Comparison of ENCODE assay signal across 8 cellular contexts in the genomic region with DNA sequence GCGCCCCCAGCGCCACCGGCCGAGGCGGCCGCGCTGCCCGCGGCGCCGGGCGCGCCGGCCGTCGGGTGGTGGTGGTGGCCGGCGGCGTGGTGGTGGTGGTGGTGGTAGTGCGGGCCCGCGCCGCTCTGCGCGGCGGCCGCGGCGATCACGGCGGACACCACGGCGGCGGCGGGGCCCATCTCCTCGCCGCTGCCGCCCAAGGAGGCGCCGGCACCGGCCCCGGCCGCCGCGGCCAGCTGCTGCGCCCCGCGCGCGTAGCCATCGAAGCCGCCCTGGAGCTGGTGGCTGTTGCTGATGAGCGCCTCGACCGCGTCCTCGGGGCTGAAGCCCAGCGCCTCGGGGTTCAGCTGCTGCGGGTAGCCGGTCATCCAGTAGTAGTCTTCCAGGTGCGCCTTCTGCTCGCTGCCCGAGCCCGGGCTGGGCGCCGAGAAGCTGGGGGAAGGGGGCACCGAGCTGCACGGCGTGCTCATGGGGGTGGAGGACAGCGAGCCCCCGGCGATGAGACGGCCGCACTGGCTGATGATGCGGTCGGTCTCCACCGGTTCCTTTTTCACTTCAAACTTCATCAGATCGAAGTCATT. TPM values are rescaled to one million over a fixed set of nuclear protein-coding genes. Genes with fewer than 3 reads are reported as not detected.
DNase-seq lines count a peak whose midpoint lies in the region; ATAC-seq and TF ChIP-seq lines count a peak whose summit lies in the region.

No MANE protein-coding gene starts in this region.

- TF ChIP-seq CTCF in astrocyte of the spinal cord (IDR thresholded peaks at IDR 0.05; ENCODE audit: low read depth, low read length): no peak

- ATAC-seq in GM21529 (IDR thresholded peaks at IDR 0.05; ENCODE audit: unreplicated experiment): no peak

- H3K4me3 ChIP-seq in astrocyte of the spinal cord (ENCODE audit: low read depth, low read length): peak overlapping the region; percentile 61

- DNase-seq in AG08396 (ENCODE audit: low spot score): peak; percentile 55
- peak; percentile 2 for DNase-seq in M059J (ENCODE audit: low read depth)
- no peak for DNase-seq in astrocyte of the spinal cord (ENCODE audit: low read depth, low spot score)
- peak; percentile 30 for DNase-seq in iPS-NIHi7 (ENCODE audit: extremely low spot score)
- peak; percentile 53 for DNase-seq in stimulated activated CD8-positive, alpha-beta memory T cell treated with anti-CD3 and anti-CD28 coated beads, Interleukin-4, amount 100 ng/mL, for 48 hours
- no peak for DNase-seq in NCI-H1105 (lab: John Stamatoyannopoulos, UW)
- DNase-seq in DMS79 (lab: John Stamatoyannopoulos, UW): no peak

- in situ Hi-C loops in astrocyte of the spinal cord (cut with HindIII; ENCODE audit: low sequenced_read_pairs): no loop called here

RNA-seq across cellular contexts. Expression of a gene that starts 1.2 kb away (rescaled TPM):
- total RNA-seq in M059J (2014; rRNA removed; shearing (Covaris generic)): 0.39 TPM in 1 of 2 replicates, not detected in the other

Comparison
In these comparisons a context has a peak if more than half of its experiments do, and no peak if none do; other contexts are left out.
1. DNase-seq: peak in AG08396 (single experiment), M059J (single experiment), iPS-NIHi7 (single experiment) and stimulated activated CD8-positive, alpha-beta memory T cell treated with anti-CD3 and anti-CD28 coated beads, Interleukin-4, amount 100 ng/mL, for 48 hours (single experiment); none in astrocyte of the spinal cord (single experiment), NCI-H1105 (single experiment) and DMS79 (single experiment).